In genomic region chr20:52103469-52103910, GRCh38 we compare ENCODE assay signal across 9 cellular contexts.
DNase-seq lines count a peak whose midpoint lies in the region; ATAC-seq and TF ChIP-seq lines count a peak whose summit lies in the region.
"Had no signal": no experiment of that assay in that cellular context is flagged by ENCODE, and none has a peak within 500 bp of the region (broad histone marks: within the 10 kb centered on the region; RNA-seq: fewer than 3 reads in every experiment).

No MANE protein-coding gene starts in this region.

- DNase-seq in AG04450 (ENCODE audit: low read depth, low spot score) (no peak), HK-2 (ENCODE audit: unreplicated experiment) (peak; percentile 45), immature natural killer cell (no peak), SW 1271 (lab: John Stamatoyannopoulos, UW) (no peak), NCI-H69 (lab: John Stamatoyannopoulos, UW) (no peak)
- DNase-seq in activated CD4-positive, CD25-positive, alpha-beta regulatory T cell treated with anti-CD3 and anti-CD28 coated beads, Interleukin-2, amount 50 U/mL, for 72 hours: no peak
- DNase-seq: thyroid gland had no signal

- ATAC-seq in HG03196 (IDR thresholded peaks at IDR 0.05; ENCODE audit: unreplicated experiment): no peak

- H3K9me3 Mint-ChIP-seq in activated naive CD4-positive, alpha-beta T cell treated with anti-CD3 and anti-CD28 coated beads, Interleukin-2, amount 50 U/mL, for 24 hours: no peaks in the 10 kb centered on the region
- no peaks in the 10 kb centered on the region for H3K9me3 Mint-ChIP-seq in immature natural killer cell

- H3K4me1 Mint-ChIP-seq in activated naive CD4-positive, alpha-beta T cell treated with anti-CD3 and anti-CD28 coated beads, Interleukin-2, amount 50 U/mL, for 24 hours: peaks cover 19% of the 10 kb centered on the region
- H3K4me1 Mint-ChIP-seq in immature natural killer cell: peaks cover 24 to 31% of the 10 kb centered on the region in 2 donors

- CTCF ChIA-PET in AG04450 (lab: Charles Lee): interaction anchor here (1.4 to 2.7 kb wide), 3 partner anchors 20 to 303 kb away, joined by 3 to 9 read pairs (median 3); no protein-coding TSS in a partner anchor

- TF ChIP-seq CTCF in AG04450 (IDR thresholded peaks at IDR 0.05; ENCODE audit: low read depth, low read length): no peak

- peaks cover 5% of the 10 kb centered on the region for H3K27me3 ChIP-seq in AG04450 (ENCODE audit: control insufficient read depth, insufficient read depth, low read length)

- no peak overlapping the region for H3K27ac Mint-ChIP-seq in activated naive CD4-positive, alpha-beta T cell treated with anti-CD3 and anti-CD28 coated beads, Interleukin-2, amount 50 U/mL, for 24 hours
- H3K27ac Mint-ChIP-seq in immature natural killer cell: peak overlapping the region in 1 of 6 donors; percentile 27

- peaks cover 2% of the 10 kb centered on the region for H3K36me3 Mint-ChIP-seq in activated naive CD4-positive, alpha-beta T cell treated with anti-CD3 and anti-CD28 coated beads, Interleukin-2, amount 50 U/mL, for 24 hours
- peaks cover 0 to 3% (median 0%) of the 10 kb centered on the region in 3 donors for H3K36me3 Mint-ChIP-seq in immature natural killer cell

- H3K9me3 ChIP-seq in AG04450 (ENCODE audit: control insufficient read depth, insufficient read depth, low read length): peaks cover 2% of the 10 kb centered on the region; the same call in 1 of the 2 replicates
- H3K9me3 ChIP-seq: thyroid gland had no signal

- peak overlapping the region; percentile 82 for H3K27ac ChIP-seq in AG04450 (ENCODE audit: low read depth, low read length)
- H3K27ac ChIP-seq: thyroid gland had no signal

- peaks cover 19% of the 10 kb centered on the region for H3K27me3 Mint-ChIP-seq in activated naive CD4-positive, alpha-beta T cell treated with anti-CD3 and anti-CD28 coated beads, Interleukin-2, amount 50 U/mL, for 24 hours
- peaks cover 15 to 23% (median 16%) of the 10 kb centered on the region in 3 donors for H3K27me3 Mint-ChIP-seq in immature natural killer cell (ENCODE audit: low read depth in 3 of 3)

- H3K4me3 ChIP-seq in AG04450 (ENCODE audit: low read depth, low read length): peak overlapping the region; percentile 77

- H3K4me3 Mint-ChIP-seq in activated naive CD4-positive, alpha-beta T cell treated with anti-CD3 and anti-CD28 coated beads, Interleukin-2, amount 50 U/mL, for 24 hours: peak overlapping the region; percentile 83
- peak overlapping the region; percentile 78 to 86 (median 85) for H3K4me3 Mint-ChIP-seq in immature natural killer cell

- POLR2A ChIA-PET in AG04450 (lab: Yijun Ruan, JAX): interaction anchor here (0.6 to 0.8 kb wide), 3 partner anchors 47 to 222 kb away, joined by 3 to 5 read pairs (median 3); no protein-coding TSS in a partner anchor
